9 cellular contexts compared by ENCODE assay signal in the genomic region with DNA sequence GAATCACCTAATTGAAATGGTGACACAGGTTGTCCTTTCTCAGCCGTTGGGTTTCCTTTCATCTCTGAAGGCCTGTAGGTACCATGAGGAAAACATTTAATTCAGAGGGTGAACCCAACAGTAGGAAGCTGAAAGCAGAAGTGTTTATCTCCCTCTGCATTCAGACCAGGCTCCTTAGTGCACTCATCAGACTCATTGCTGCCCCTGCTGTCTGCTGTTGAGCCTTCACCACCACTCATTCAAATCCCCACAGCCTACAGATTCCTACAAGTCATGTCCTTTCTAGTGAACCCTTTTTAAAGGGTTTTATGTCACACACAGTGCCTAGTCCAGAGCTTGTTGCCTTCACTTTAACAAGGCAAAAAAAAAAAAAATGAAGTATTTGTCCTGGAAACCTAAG. TPM values are rescaled to one million over a fixed set of nuclear protein-coding genes. Genes with fewer than 3 reads are reported as not detected.
A peak's percentile ranks its signal among the peaks of the same experiment; 100 is the strongest.
DNase-seq lines count a peak whose midpoint lies in the region; ATAC-seq and TF ChIP-seq lines count a peak whose summit lies in the region.
"Had no signal": no experiment of that assay in that cellular context is flagged by ENCODE, and none has a peak within 500 bp of the region (broad histone marks: within the 10 kb centered on the region; RNA-seq: fewer than 3 reads in every experiment).

No MANE protein-coding gene starts in this region.

- ATAC-seq in Right ventricle myocardium superior (ENCODE audit: poor library complexity) (no peak), GM21723 (IDR thresholded peaks at IDR 0.05; ENCODE audit: unreplicated experiment) (peak; percentile 100), thoracic aorta (ENCODE audit: insufficient number of reproducible peaks, low FRiP score, low read depth) (no peak)

- no peaks in the 10 kb centered on the region for H3K4me1 ChIP-seq in cardiac muscle cell (ENCODE audit: low read depth)
- no peaks in the 10 kb centered on the region for H3K4me1 ChIP-seq in hepatocyte (ENCODE audit: insufficient read depth)
- H3K4me1 ChIP-seq in thoracic aorta (ENCODE audit: control insufficient read depth in 1 of 2, low read depth in 2 of 2), result peaks cover 9 to 16% of the 10 kb centered on the region in 2 donors

- WGBS in hepatocyte (ENCODE audit: low lambda C conversion rate, missing lambda C conversion rate), result 36% methylated on average over 1 of the region's 1 CpG

- intact Hi-C loops in Right ventricle myocardium superior (cut with DNase I), result no loop called here

- H3K9me3 ChIP-seq in cardiac muscle cell (ENCODE audit: low read depth) (no peaks in the 10 kb centered on the region), hepatocyte (ENCODE audit: low read depth) (no peaks in the 10 kb centered on the region), thoracic aorta (no peaks in the 10 kb centered on the region)
- H3K9me3 ChIP-seq: upper lobe of left lung had no signal

- TF ChIP-seq CTCF in cardiac muscle cell (IDR thresholded peaks at IDR 0.05; ENCODE audit: low read depth, low read length) (peak; percentile 54), VCaP (conservative IDR thresholded peaks at IDR 0.05) (peak; percentile 59), hepatocyte (IDR thresholded peaks at IDR 0.05; ENCODE audit: poor library complexity) (peak; percentile 31), thoracic aorta (IDR thresholded peaks at IDR 0.05) (no peak)

- H3K27me3 ChIP-seq in cardiac muscle cell (no peaks in the 10 kb centered on the region), hepatocyte (no peaks in the 10 kb centered on the region), thoracic aorta (replicated peaks; ENCODE audit: insufficient read depth) (no peaks in the 10 kb centered on the region)
- H3K27me3 ChIP-seq: upper lobe of left lung had no signal

- no peak overlapping the region for H3K4me3 ChIP-seq in cardiac muscle cell
- no peak overlapping the region for H3K4me3 ChIP-seq in hepatocyte
- no peak overlapping the region for H3K4me3 ChIP-seq in thoracic aorta
- H3K4me3 ChIP-seq: upper lobe of left lung had no signal

- H3K9me2 ChIP-seq in hepatocyte (replicated peaks; ENCODE audit: insufficient read depth), result no peaks in the 10 kb centered on the region

- H3K36me3 ChIP-seq in cardiac muscle cell, result peaks cover 31% of the 10 kb centered on the region
- no peaks in the 10 kb centered on the region for H3K36me3 ChIP-seq in hepatocyte (replicated peaks; ENCODE audit: insufficient read depth, low read depth)
- peaks cover 7% of the 10 kb centered on the region for H3K36me3 ChIP-seq in thoracic aorta

- H4K20me1 ChIP-seq in hepatocyte (ENCODE audit: insufficient read depth, poor library complexity, severe bottlenecking), result peaks cover 5% of the 10 kb centered on the region

- no peak overlapping the region for H2AFZ ChIP-seq in hepatocyte

- H3K4me2 ChIP-seq in hepatocyte, result no peak overlapping the region

- DNase-seq in cardiac muscle cell (ENCODE audit: low read depth in 1 of 2, low spot score in 1 of 2) (peak; percentile 45 to 60), Right ventricle myocardium superior (no peak), HuH-7 (ENCODE audit: low spot score) (peak; percentile 55), hepatocyte (ENCODE audit: low spot score) (peak; percentile 34), thoracic aorta (ENCODE audit: low spot score) (no peak), ureter (ENCODE audit: low spot score) (no peak)
- DNase-seq: upper lobe of left lung had no signal

- H3K79me2 ChIP-seq in hepatocyte, result peaks cover 52% of the 10 kb centered on the region

- no peak overlapping the region for H3K27ac ChIP-seq in cardiac muscle cell
- H3K27ac ChIP-seq in VCaP, result no peak overlapping the region
- H3K27ac ChIP-seq in hepatocyte, result no peak overlapping the region
- peak overlapping the region; percentile 8 to 61 for H3K27ac ChIP-seq in thoracic aorta
- H3K27ac ChIP-seq: upper lobe of left lung had no signal

RNA-seq across cellular contexts. Expression of a gene that starts 13.4 kb away (rescaled TPM):
- total RNA-seq in cardiac muscle cell (25.9 and 31.5 TPM in 2 replicates), Right ventricle myocardium superior (33.1 TPM), hepatocyte (34.7 and 37.0 TPM in 2 replicates), thoracic aorta (10 to 100 TPM; 17.7 to 29.9 TPM), ureter (58.4 TPM)
- polyA plus RNA-seq in cardiac muscle cell (43.2 and 56.4 TPM in 2 replicates), hepatocyte (24.6 and 25.0 TPM in 2 replicates)

RNA-seq across cellular contexts. Expression of a gene that starts 13.5 kb away (rescaled TPM):
- total RNA-seq in cardiac muscle cell (0.28 and 0.60 TPM in 2 replicates), Right ventricle myocardium superior (0.05 TPM), hepatocyte (3.7 and 3.9 TPM in 2 replicates), thoracic aorta (under 1 TPM in 1 of 2 donors, not detected in 1; 0.07 TPM), ureter (34.5 TPM)
- polyA plus RNA-seq in cardiac muscle cell (0.47 and 0.51 TPM in 2 replicates), hepatocyte (0.86 and 1.9 TPM in 2 replicates)

RNA-seq across cellular contexts. Expression of a gene that starts 42.2 kb away (rescaled TPM):
- 128 and 135 TPM in 2 replicates for total RNA-seq in cardiac muscle cell
- 69.3 and 70.3 TPM in 2 replicates for polyA plus RNA-seq in cardiac muscle cell
- 48.4 TPM for total RNA-seq in Right ventricle myocardium superior
- total RNA-seq in hepatocyte, result 38.0 and 48.6 TPM in 2 replicates
- 42.0 and 49.0 TPM in 2 replicates for polyA plus RNA-seq in hepatocyte
- total RNA-seq in thoracic aorta, result 10 to 100 TPM; 59.3 to 84.6 TPM
- total RNA-seq in ureter, result 92.2 TPM

RNA-seq across cellular contexts. Expression of a gene that starts 42.3 kb away (rescaled TPM):
- total RNA-seq in cardiac muscle cell (2.7 and 3.1 TPM in 2 replicates), Right ventricle myocardium superior (2.0 TPM), hepatocyte (1.2 and 3.7 TPM in 2 replicates), thoracic aorta (10 to 100 TPM in 1 of 2 donors, 1 to 10 TPM in 1; 3.0 to 14.9 TPM), ureter (19.7 TPM)
- polyA plus RNA-seq in cardiac muscle cell (2.9 and 4.2 TPM in 2 replicates), hepatocyte (6.5 and 7.6 TPM in 2 replicates)

Comparison
In these comparisons a context has a peak if more than half of its experiments do, and no peak if none do; other contexts are left out.
1. DNase-seq: peak in cardiac muscle cell (2 of 2), HuH-7 (single experiment) and hepatocyte (single experiment); none in Right ventricle myocardium superior (single experiment), thoracic aorta (single experiment) and ureter (single experiment).
2. H3K27ac ChIP-seq: peak in thoracic aorta (2 of 2); none in cardiac muscle cell (single experiment), VCaP (single experiment) and hepatocyte (single experiment).